ENCODE assay signal across 18 cellular contexts in the genomic region with DNA sequence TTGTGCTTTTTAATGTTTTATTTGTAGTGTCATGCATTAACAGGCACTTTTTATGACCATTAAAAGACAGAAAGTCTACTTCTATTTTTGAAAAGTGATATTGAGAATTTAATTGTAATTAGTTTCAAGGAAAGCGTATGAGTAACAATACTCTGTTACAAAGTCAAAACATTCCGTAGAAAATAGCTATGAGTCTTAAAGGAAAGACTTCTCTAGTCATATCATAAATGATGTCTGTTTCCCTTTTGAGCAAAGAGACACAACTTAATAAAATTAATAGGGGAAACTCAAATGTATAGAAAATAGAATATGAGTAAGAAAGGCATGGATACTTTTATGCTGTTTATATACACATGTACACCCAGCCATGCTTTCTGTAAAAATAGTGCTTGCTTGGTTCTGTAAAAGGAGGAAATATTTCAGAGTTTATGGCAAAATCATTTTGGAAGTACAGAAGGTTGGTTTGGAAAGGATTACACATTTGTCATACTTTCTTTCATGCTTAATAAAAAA.
DNase-seq lines count a peak whose midpoint lies in the region; ATAC-seq, FAIRE-seq and TF ChIP-seq lines count a peak whose summit lies in the region.
"Had no signal": no experiment of that assay in that cellular context is flagged by ENCODE, and none has a peak within 500 bp of the region (broad histone marks: within the 10 kb centered on the region; RNA-seq: fewer than 3 reads in every experiment).

No MANE protein-coding gene starts in this region.

- no peak for TF ChIP-seq EP300 in HepG2 (IDR thresholded peaks at IDR 0.05; ENCODE audit: low read depth in 2 of 2, low read length in 2 of 2)
- no peak for TF ChIP-seq EP300 in HepG2 (CRISPR knock-in tag; IDR thresholded peaks at IDR 0.05; ENCODE audit: borderline replicate concordance)

- H3K27ac ChIP-seq in esophagus squamous epithelium (no peak overlapping the region), HepG2 (ENCODE audit: extremely low read length, insufficient read depth, low read length) (no peak overlapping the region)
- H3K27ac ChIP-seq: BLaER1 had no signal

- TF ChIP-seq CTCF in esophagus squamous epithelium (IDR thresholded peaks at IDR 0.05) (no peak), HepG2 (CRISPR knock-in tag; IDR thresholded peaks at IDR 0.05) (no peak)

- H3K79me2 ChIP-seq in HepG2 (ENCODE audit: insufficient read depth, low read length), result no peaks in the 10 kb centered on the region

- no peak overlapping the region for H3K9ac ChIP-seq in HepG2 (ENCODE audit: insufficient read depth, low read depth, low read length)
- H3K9ac ChIP-seq: BLaER1 had no signal

- H3K27ac Mint-ChIP-seq in activated CD4-positive, alpha-beta T cell treated with anti-CD3 and anti-CD28 coated beads for 36 hours, result peak overlapping the region; percentile 58
- H3K27ac Mint-ChIP-seq in activated T-cell treated with anti-CD3 and anti-CD28 coated beads, Interleukin-2, amount 50 U/mL, for 72 hours, result peak overlapping the region; percentile 76
- H3K27ac Mint-ChIP-seq in activated naive CD8-positive, alpha-beta T cell, result peak overlapping the region; percentile 86
- H3K27ac Mint-ChIP-seq: CD8-positive, alpha-beta memory T cell had no signal

- 46 to 84% methylated on average over 2 of the region's 2 CpGs for WGBS in esophagus squamous epithelium, 2 donors
- under 1% methylated on average over 2 of the region's 2 CpGs for WGBS in HepG2 (ENCODE audit: low lambda C conversion rate)

- intact Hi-C loops in activated CD4-positive, alpha-beta T cell treated with anti-CD3 and anti-CD28 coated beads for 36 hours (cut with DNase I, micrococcal nuclease), result loop anchor here (1.0 to 5.0 kb wide), 3 partner anchors 19 to 37 kb away; no protein-coding TSS in a partner anchor
- intact Hi-C loops in esophagus squamous epithelium (cut with DNase I), result no loop called here
- intact Hi-C loops in HepG2 (cut with micrococcal nuclease; ENCODE audit: unreplicated experiment), result no loop called here

- H4K20me1 ChIP-seq in HepG2 (ENCODE audit: insufficient read depth, low read length), result no peaks in the 10 kb centered on the region
- H4K20me1 ChIP-seq: BLaER1 had no signal

- no peaks in the 10 kb centered on the region for H3K9me3 ChIP-seq in esophagus squamous epithelium
- H3K9me3 ChIP-seq in HepG2 (ENCODE audit: low read length), result no peaks in the 10 kb centered on the region
- H3K9me3 ChIP-seq: BLaER1, Caco-2, HAP-1 had no signal

- POLR2A ChIA-PET in activated CD4-positive, alpha-beta T cell treated with anti-CD3 and anti-CD28 coated beads for 36 hours (lab: Charles Lee), result interaction anchor here (0.5 to 1.2 kb wide), 3 partner anchors 12 to 55 kb away, joined by 3 read pairs; no protein-coding TSS in a partner anchor
- POLR2A ChIA-PET in HepG2 (lab: Yijun Ruan, JAX), result no interaction called here

- peak; percentile 57 for ATAC-seq in activated CD4-positive, alpha-beta T cell treated with anti-CD3 and anti-CD28 coated beads for 36 hours
- ATAC-seq in activated T-cell treated with anti-CD3 and anti-CD28 coated beads, Interleukin-2, amount 50 U/mL, for 72 hours (replicated peaks in 1 of 2), result peak; percentile 31 to 42
- no peak for ATAC-seq in HepG2

- peaks cover 30% of the 10 kb centered on the region for H3K4me1 Mint-ChIP-seq in activated CD4-positive, alpha-beta T cell treated with anti-CD3 and anti-CD28 coated beads for 36 hours
- H3K4me1 Mint-ChIP-seq in activated T-cell treated with anti-CD3 and anti-CD28 coated beads, Interleukin-2, amount 50 U/mL, for 72 hours (ENCODE audit: low read depth), result peaks cover 41% of the 10 kb centered on the region
- H3K4me1 Mint-ChIP-seq in activated naive CD8-positive, alpha-beta T cell (ENCODE audit: low read depth), result peaks cover 6% of the 10 kb centered on the region
- H3K4me1 Mint-ChIP-seq: CD8-positive, alpha-beta memory T cell had no signal

- TF ChIP-seq POLR2A in esophagus squamous epithelium (IDR thresholded peaks at IDR 0.05), result no peak
- TF ChIP-seq POLR2A in HepG2 (IDR thresholded peaks at IDR 0.05; ENCODE audit: insufficient read depth in 1 of 2, low read depth in 2 of 2, low read length in 2 of 2), result no peak

- H3K36me3 Mint-ChIP-seq in activated CD4-positive, alpha-beta T cell treated with anti-CD3 and anti-CD28 coated beads for 36 hours (ENCODE audit: low read depth), result no peaks in the 10 kb centered on the region
- H3K36me3 Mint-ChIP-seq in activated T-cell treated with anti-CD3 and anti-CD28 coated beads, Interleukin-2, amount 50 U/mL, for 72 hours (ENCODE audit: insufficient read depth in 2 of 2), result peaks cover 0 to 7% of the 10 kb centered on the region in 2 donors
- no peaks in the 10 kb centered on the region for H3K36me3 Mint-ChIP-seq in activated naive CD8-positive, alpha-beta T cell
- H3K36me3 Mint-ChIP-seq: CD8-positive, alpha-beta memory T cell had no signal

- H3K36me3 ChIP-seq in esophagus squamous epithelium (no peaks in the 10 kb centered on the region), HepG2 (replicated peaks in 1 of 2; ENCODE audit: control insufficient read depth in 1 of 2, insufficient read depth in 2 of 2, low read length in 2 of 2) (no peaks in the 10 kb centered on the region)
- H3K36me3 ChIP-seq: BLaER1, HAP-1 had no signal

- CTCF ChIA-PET in activated CD4-positive, alpha-beta T cell treated with anti-CD3 and anti-CD28 coated beads for 36 hours (lab: Charles Lee), result no interaction called here
- CTCF ChIA-PET in HepG2 (lab: Yijun Ruan, JAX; ENCODE audit: low intra/inter-chr PET ratio, low total read pairs), result no interaction called here

- no peak for TF ChIP-seq RAD21 in HepG2 (CRISPR knock-in tag; IDR thresholded peaks at IDR 0.05)

- H3K27me3 ChIP-seq in esophagus squamous epithelium (no peaks in the 10 kb centered on the region), HepG2 (ENCODE audit: control insufficient read depth in 1 of 2, insufficient read depth in 2 of 2, low read length in 2 of 2) (no peaks in the 10 kb centered on the region; a peak in 1 of 5 replicates)
- H3K27me3 ChIP-seq: BLaER1 had no signal

- BruUV-seq in HepG2 (replicated peaks; lab: Mats Ljungman, UMichigan), result no TSS peak

- H3K4me3 ChIP-seq in esophagus squamous epithelium (no peak overlapping the region), HepG2 (replicated peaks in 1 of 3; ENCODE audit: insufficient read depth in 1 of 3, low read depth in 2 of 3, low read length in 3 of 3) (no peak overlapping the region)
- H3K4me3 ChIP-seq: BLaER1, HAP-1 had no signal

- H2AFZ ChIP-seq in HepG2 (ENCODE audit: low read length), result no peak overlapping the region

- in situ Hi-C loops in HepG2 (cut with HindIII; ENCODE audit: extremely low pct_ligation_motif_present, low pct_unique_long_range_greater_than_20kb), result no loop called here

- no peaks in the 10 kb centered on the region for H3K9me3 Mint-ChIP-seq in activated CD4-positive, alpha-beta T cell treated with anti-CD3 and anti-CD28 coated beads for 36 hours (ENCODE audit: low read depth)
- no peaks in the 10 kb centered on the region for H3K9me3 Mint-ChIP-seq in activated T-cell treated with anti-CD3 and anti-CD28 coated beads, Interleukin-2, amount 50 U/mL, for 72 hours
- H3K9me3 Mint-ChIP-seq in activated naive CD8-positive, alpha-beta T cell (ENCODE audit: low read depth), result peaks cover 4% of the 10 kb centered on the region
- H3K9me3 Mint-ChIP-seq: CD8-positive, alpha-beta memory T cell had no signal

- no peak for DNase-seq in activated CD4-positive, alpha-beta T cell treated with anti-CD3 and anti-CD28 coated beads for 36 hours
- no peak for DNase-seq in activated CD4-positive, alpha-beta T cell treated with anti-CD3 and anti-CD28 coated beads, Interleukin-2, amount 50 U/mL, for 4 hours
- DNase-seq in activated T-cell treated with anti-CD3 and anti-CD28 coated beads, Interleukin-2, amount 50 U/mL, for 72 hours, result no peak
- DNase-seq in activated T-cell treated with anti-CD3 and anti-CD28 coated beads, Interleukin-2, amount 50 U/mL, for 48 hours, result no peak
- DNase-seq in esophagus squamous epithelium (lab: John Stamatoyannopoulos, UW) (no peak), HepG2 (ENCODE audit: low spot score) (no peak)
- DNase-seq: 8988T; AML-193; Caco-2; CD8-positive, alpha-beta memory T cell; DND-41; GDM1; GOT3 had no signal

- FAIRE-seq in HepG2 (lab: Jason Lieb, UNC), result no peak
- FAIRE-seq: GM12892, GM19239 had no signal

- no peaks in the 10 kb centered on the region for H3K27me3 Mint-ChIP-seq in activated CD4-positive, alpha-beta T cell treated with anti-CD3 and anti-CD28 coated beads for 36 hours
- H3K27me3 Mint-ChIP-seq in activated T-cell treated with anti-CD3 and anti-CD28 coated beads, Interleukin-2, amount 50 U/mL, for 72 hours (ENCODE audit: low read depth), result no peaks in the 10 kb centered on the region
- H3K27me3 Mint-ChIP-seq in activated naive CD8-positive, alpha-beta T cell, result no peaks in the 10 kb centered on the region

- no peak overlapping the region for H3K4me3 Mint-ChIP-seq in activated CD4-positive, alpha-beta T cell treated with anti-CD3 and anti-CD28 coated beads for 36 hours
- H3K4me3 Mint-ChIP-seq in activated T-cell treated with anti-CD3 and anti-CD28 coated beads, Interleukin-2, amount 50 U/mL, for 72 hours, result peak overlapping the region in 1 of 2 donors; percentile 20
- no peak overlapping the region for H3K4me3 Mint-ChIP-seq in activated naive CD8-positive, alpha-beta T cell
- H3K4me3 Mint-ChIP-seq: CD8-positive, alpha-beta memory T cell had no signal

- no peak overlapping the region for H3K4me2 ChIP-seq in HepG2 (ENCODE audit: low read depth, low read length)
- H3K4me2 ChIP-seq: BLaER1 had no signal

- no peaks in the 10 kb centered on the region for H3K4me1 ChIP-seq in esophagus squamous epithelium
- H3K4me1 ChIP-seq in HepG2 (ENCODE audit: insufficient read depth, low read length), result no peaks in the 10 kb centered on the region
- H3K4me1 ChIP-seq: BLaER1, Caco-2, HAP-1 had no signal

TF ChIP-seq in HepG2, 621 proteins besides CTCF, POLR2A, EP300 and RAD21:
- TF ChIP-seq NCOA5 (CRISPR knock-in tag; IDR thresholded peaks at IDR 0.05) (no peak), ZNF7 (CRISPR knock-in tag; IDR thresholded peaks at IDR 0.05) (no peak), ZNF234 (CRISPR knock-in tag; conservative IDR thresholded peaks at IDR 0.05) (no peak), ZNF10 (CRISPR knock-in tag; IDR thresholded peaks at IDR 0.05; ENCODE audit: borderline replicate concordance, low read depth) (no peak)

Comparison
In these comparisons a context has a peak if more than half of its experiments do, and no peak if none do; other contexts are left out.
1. intact Hi-C loops: an anchor here in activated CD4-positive, alpha-beta T cell treated with anti-CD3 and anti-CD28 coated beads for 36 hours (1.0 to 5.0 kb wide); none called in esophagus squamous epithelium and HepG2.